1 cellular context compared by ENCODE assay signal in genomic region chr15:90095521-90095959, GRCh38.
TF ChIP-seq lines count a peak whose summit lies in the region.

No MANE protein-coding gene starts in this region.

TF ChIP-seq in HepG2, 621 proteins besides CTCF, POLR2A, EP300 and RAD21 (continued from another document and continues in another):
- no peak for TF ChIP-seq ZNF362 (CRISPR knock-in tag; IDR thresholded peaks at IDR 0.05; ENCODE audit: borderline replicate concordance)
- no peak for TF ChIP-seq HNF1B (CRISPR knock-in tag; IDR thresholded peaks at IDR 0.05)
- peak; percentile 37; the same call in 1 of the 2 replicates for TF ChIP-seq YEATS2 (CRISPR knock-in tag; IDR thresholded peaks at IDR 0.05; ENCODE audit: borderline replicate concordance)
- no peak for TF ChIP-seq ZNF432 (CRISPR knock-in tag; IDR thresholded peaks at IDR 0.05; ENCODE audit: borderline replicate concordance)
- TF ChIP-seq RBAK (CRISPR knock-in tag; IDR thresholded peaks at IDR 0.05): no peak
- peak; percentile 18; the same call in 1 of the 2 replicates for TF ChIP-seq CREM (IDR thresholded peaks at IDR 0.05)
- TF ChIP-seq CREM (CRISPR knock-in tag; IDR thresholded peaks at IDR 0.05): no peak
- no peak for TF ChIP-seq ZNF788 (CRISPR knock-in tag; IDR thresholded peaks at IDR 0.05; ENCODE audit: borderline replicate concordance)
- no peak for TF ChIP-seq ZUFSP (CRISPR knock-in tag; IDR thresholded peaks at IDR 0.05; ENCODE audit: borderline replicate concordance)
- no peak for TF ChIP-seq ERF (CRISPR knock-in tag; IDR thresholded peaks at IDR 0.05)
- no peak for TF ChIP-seq ZFP1 (CRISPR knock-in tag; IDR thresholded peaks at IDR 0.05)
- TF ChIP-seq BCL6 (CRISPR knock-in tag; IDR thresholded peaks at IDR 0.05): peak; percentile 61
- no peak for TF ChIP-seq CHD2 (IDR thresholded peaks at IDR 0.05; ENCODE audit: low read depth, low read length)
- TF ChIP-seq ZNF772 (CRISPR knock-in tag; IDR thresholded peaks at IDR 0.05): 0 out of 2 replicates have a peak, but pooled peaks have one; percentile 30
- TF ChIP-seq POGZ (CRISPR knock-in tag; IDR thresholded peaks at IDR 0.05): 0 out of 2 replicates have a peak, but pooled peaks have one; percentile 33
- TF ChIP-seq ZNF431 (CRISPR knock-in tag; IDR thresholded peaks at IDR 0.05; ENCODE audit: borderline replicate concordance, low read depth): no peak
- 0 out of 2 replicates have a peak, but pooled peaks have one; percentile 23 for TF ChIP-seq TFE3 (CRISPR knock-in tag; IDR thresholded peaks at IDR 0.05)
- peak; percentile 94 for TF ChIP-seq RARA (CRISPR knock-in tag; IDR thresholded peaks at IDR 0.05)
- 0 out of 2 replicates have a peak, but pooled peaks have one; percentile 22 for TF ChIP-seq DRAP1 (CRISPR knock-in tag; IDR thresholded peaks at IDR 0.05)
- TF ChIP-seq EED (CRISPR knock-in tag; IDR thresholded peaks at IDR 0.05): no peak
- TF ChIP-seq ZSCAN30 (CRISPR knock-in tag; IDR thresholded peaks at IDR 0.05): no peak
- no peak for TF ChIP-seq TIGD3 (CRISPR knock-in tag; IDR thresholded peaks at IDR 0.05; ENCODE audit: borderline replicate concordance)
- no peak for TF ChIP-seq CENPBD1 (CRISPR knock-in tag; IDR thresholded peaks at IDR 0.05; ENCODE audit: borderline replicate concordance, low read depth)
- TF ChIP-seq ZNF839 (CRISPR knock-in tag; IDR thresholded peaks at IDR 0.05; ENCODE audit: borderline replicate concordance): no peak
- TF ChIP-seq ZNF580 (CRISPR knock-in tag; IDR thresholded peaks at IDR 0.05; ENCODE audit: borderline replicate concordance, low read depth): peak; percentile 50; the same call in 1 of the 2 replicates
- no peak for TF ChIP-seq SNAPC2 (CRISPR knock-in tag; IDR thresholded peaks at IDR 0.05)
- no peak for TF ChIP-seq ZC3H13 (CRISPR knock-in tag; IDR thresholded peaks at IDR 0.05)
- 0 out of 2 replicates have a peak, but pooled peaks have one; percentile 60 for TF ChIP-seq IKZF5 (CRISPR knock-in tag; IDR thresholded peaks at IDR 0.05)
- TF ChIP-seq KAT8 (CRISPR knock-in tag; IDR thresholded peaks at IDR 0.05): 0 out of 2 replicates have a peak, but pooled peaks have one; percentile 19
- TF ChIP-seq ZGPAT (CRISPR knock-in tag; IDR thresholded peaks at IDR 0.05): peak; percentile 41; the same call in 1 of the 2 replicates
- no peak for TF ChIP-seq AHDC1 (CRISPR knock-in tag; IDR thresholded peaks at IDR 0.05; ENCODE audit: borderline replicate concordance)
